In the genomic region with DNA sequence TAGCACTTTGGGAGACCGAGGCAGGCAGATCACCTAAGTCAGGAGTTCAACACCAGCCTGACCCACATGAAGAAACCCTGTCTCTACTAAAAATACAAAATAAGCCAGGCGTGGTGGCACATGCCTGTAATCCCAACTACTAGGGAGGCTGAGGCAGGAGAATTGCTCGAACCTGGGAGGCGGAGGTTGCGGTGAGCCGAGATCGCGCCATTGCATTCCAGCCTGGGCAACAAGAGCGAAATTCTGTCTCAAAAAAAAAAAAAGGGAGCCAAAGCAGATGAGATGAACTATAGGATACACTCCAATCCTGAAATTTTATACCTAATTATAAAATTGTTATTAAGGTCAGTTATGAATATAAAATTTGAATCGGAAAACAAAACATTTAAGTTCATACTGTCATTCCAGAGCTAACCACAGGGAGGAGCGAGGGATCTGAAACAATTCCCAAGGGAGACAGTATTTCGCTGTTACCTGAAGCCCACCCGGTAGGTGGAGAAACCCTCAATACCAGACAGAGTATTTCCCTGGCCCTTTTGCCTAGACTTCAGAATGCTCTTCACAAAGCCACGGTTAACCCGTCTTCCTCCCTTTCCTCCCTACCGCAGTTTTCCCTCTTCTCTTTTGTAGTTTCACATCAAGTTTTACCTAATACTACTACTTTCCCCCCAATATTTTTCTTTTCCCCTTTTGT, we compare ENCODE assay signal across 6 cellular contexts.
DNase-seq lines count a peak whose midpoint lies in the region; ATAC-seq and TF ChIP-seq lines count a peak whose summit lies in the region.

No MANE protein-coding gene starts in this region.

- H3K4me2 ChIP-seq in OCI-LY3 (ENCODE audit: low read length) = peak overlapping the region; percentile 84

- H3K27ac ChIP-seq in OCI-LY3 (ENCODE audit: low read length) = peak overlapping the region; percentile 71

- no peak overlapping the region for H2AFZ ChIP-seq in OCI-LY3 (ENCODE audit: low read depth, low read length)

- DNase-seq in activated T-cell treated with anti-CD3 and anti-CD28 coated beads, Interleukin-2, amount 50 U/mL, for 24 hours = no peak
- DNase-seq in activated T-cell treated with anti-CD3 and anti-CD28 coated beads for 4 hours (no peak), fibroblast of mammary gland (ENCODE audit: low read depth) (peak; percentile 70)
- DNase-seq in stimulated activated CD4-positive, alpha-beta T cell treated with anti-CD3 and anti-CD28 coated beads, Interleukin-2, amount 100 ng/mL, for 48 hours = no peak

- H3K9ac ChIP-seq in OCI-LY3 (ENCODE audit: low read length) = peak overlapping the region; percentile 95

- H3K4me3 ChIP-seq in OCI-LY3 (ENCODE audit: low read length) = peak overlapping the region; percentile 89
- peak overlapping the region; percentile 85 for H3K4me3 ChIP-seq in fibroblast of mammary gland (ENCODE audit: control insufficient read depth, low read depth, low read length)

- H3K36me3 Mint-ChIP-seq in activated T-cell treated with anti-CD3 and anti-CD28 coated beads, Interleukin-2, amount 50 U/mL, for 24 hours (ENCODE audit: low read depth) = peaks cover 56% of the 10 kb centered on the region
- H3K36me3 Mint-ChIP-seq in stimulated activated memory B cell treated with anti-CD40 and anti-IgM and Interleukin-4, amounts not matched to agents 10 μg/mL and 1 μg/mL and 100 μg/mL, for 72 hours = peaks cover 6% of the 10 kb centered on the region

- peaks cover 21% of the 10 kb centered on the region for H3K36me3 ChIP-seq in OCI-LY3 (replicated peaks; ENCODE audit: low read depth, low read length)

- H4K20me1 ChIP-seq in OCI-LY3 (ENCODE audit: insufficient read depth, low read length) = peaks cover 43% of the 10 kb centered on the region

- peaks cover 45% of the 10 kb centered on the region for H3K4me1 Mint-ChIP-seq in activated T-cell treated with anti-CD3 and anti-CD28 coated beads, Interleukin-2, amount 50 U/mL, for 24 hours (ENCODE audit: low read depth)
- H3K4me1 Mint-ChIP-seq in stimulated activated memory B cell treated with anti-CD40 and anti-IgM and Interleukin-4, amounts not matched to agents 10 μg/mL and 1 μg/mL and 100 μg/mL, for 72 hours = peaks cover 33% of the 10 kb centered on the region

- H3K27me3 ChIP-seq in OCI-LY3 (ENCODE audit: low read depth, low read length) = 0 out of 2 replicates have a peak, but pooled peaks cover 2% of the 10 kb centered on the region

- peak overlapping the region; percentile 78 for H3K27ac Mint-ChIP-seq in activated T-cell treated with anti-CD3 and anti-CD28 coated beads, Interleukin-2, amount 50 U/mL, for 24 hours
- peak overlapping the region; percentile 75 for H3K27ac Mint-ChIP-seq in stimulated activated memory B cell treated with anti-CD40 and anti-IgM and Interleukin-4, amounts not matched to agents 10 μg/mL and 1 μg/mL and 100 μg/mL, for 72 hours

- TF ChIP-seq CTCF in OCI-LY3 (IDR thresholded peaks at IDR 0.05; ENCODE audit: low read depth, low read length) (peak; percentile 24; the same call in 1 of the 2 replicates), fibroblast of mammary gland (conservative IDR thresholded peaks at IDR 0.05; ENCODE audit: control insufficient read depth, insufficient read depth, low read depth, low read length) (peak; percentile 68)

- H3K4me3 Mint-ChIP-seq in activated T-cell treated with anti-CD3 and anti-CD28 coated beads, Interleukin-2, amount 50 U/mL, for 24 hours = peak overlapping the region; percentile 87
- peak overlapping the region; percentile 86 for H3K4me3 Mint-ChIP-seq in stimulated activated memory B cell treated with anti-CD40 and anti-IgM and Interleukin-4, amounts not matched to agents 10 μg/mL and 1 μg/mL and 100 μg/mL, for 72 hours

- no peak for ATAC-seq in stimulated activated memory B cell treated with anti-CD40 and anti-IgM and Interleukin-4, amounts not matched to agents 10 μg/mL and 1 μg/mL and 100 μg/mL, for 72 hours

- peaks cover 2% of the 10 kb centered on the region for H3K27me3 Mint-ChIP-seq in activated T-cell treated with anti-CD3 and anti-CD28 coated beads, Interleukin-2, amount 50 U/mL, for 24 hours
- H3K27me3 Mint-ChIP-seq in stimulated activated memory B cell treated with anti-CD40 and anti-IgM and Interleukin-4, amounts not matched to agents 10 μg/mL and 1 μg/mL and 100 μg/mL, for 72 hours = peaks cover 10% of the 10 kb centered on the region

- no peaks in the 10 kb centered on the region for H3K9me3 Mint-ChIP-seq in activated T-cell treated with anti-CD3 and anti-CD28 coated beads, Interleukin-2, amount 50 U/mL, for 24 hours
- peaks cover 3% of the 10 kb centered on the region for H3K9me3 Mint-ChIP-seq in stimulated activated memory B cell treated with anti-CD40 and anti-IgM and Interleukin-4, amounts not matched to agents 10 μg/mL and 1 μg/mL and 100 μg/mL, for 72 hours

- H3K9me3 ChIP-seq in OCI-LY3 (ENCODE audit: insufficient read depth, low read length) = no peaks in the 10 kb centered on the region

- H3K79me2 ChIP-seq in OCI-LY3 (ENCODE audit: low read length) = peaks cover 65% of the 10 kb centered on the region

- H3K4me1 ChIP-seq in OCI-LY3 (ENCODE audit: low read length) = peaks cover 19% of the 10 kb centered on the region
